ENCODE assay signal across 1 cellular context in genomic region chr9:2018162-2018643, GRCh38.
TF ChIP-seq lines count a peak whose summit lies in the region.

No MANE protein-coding gene starts in this region.

TF ChIP-seq in GM23338, 12 proteins besides CTCF, POLR2A, EP300 and RAD21 (continued from another document):
- TF ChIP-seq ETS1 (IDR thresholded peaks at IDR 0.05) = no peak
- TF ChIP-seq ZNF114 (CRISPR knock-in tag; IDR thresholded peaks at IDR 0.05) = no peak
- TF ChIP-seq POLR2AphosphoS5 (IDR thresholded peaks at IDR 0.05; ENCODE audit: low read depth) = no peak
- TF ChIP-seq EZH2 (IDR thresholded peaks at IDR 0.05; ENCODE audit: low read depth, unreplicated experiment) = no peak
TF ChIP-seq in GM23338: peak in this region for 0.
